ENCODE assay signal across 2 cellular contexts in genomic region chr11:76606102-76606793, GRCh38.
TF ChIP-seq lines count a peak whose summit lies in the region.

No MANE protein-coding gene starts in this region.

TF ChIP-seq in SK-N-SH, 30 proteins besides CTCF, POLR2A, EP300 and RAD21 (continued from another document):
- TF ChIP-seq REST (IDR thresholded peaks at IDR 0.05; ENCODE audit: low read depth, low read length) (no peak), RCOR1 (IDR thresholded peaks at IDR 0.05; ENCODE audit: low read length) (no peak)

TF ChIP-seq in SK-N-SH treated with all-trans-retinoic acid at 6 μM for 48 hours, 23 proteins besides CTCF, POLR2A, EP300 and RAD21 (continued from another document):
- TF ChIP-seq CREB5 (CRISPR knock-in tag; IDR thresholded peaks at IDR 0.05; ENCODE audit: low read depth): no peak
- no peak for TF ChIP-seq SNAI2 (CRISPR knock-in tag; IDR thresholded peaks at IDR 0.05)
- TF ChIP-seq CSDC2 (CRISPR knock-in tag; IDR thresholded peaks at IDR 0.05): no peak
- no peak for TF ChIP-seq BACH2 (CRISPR knock-in tag; IDR thresholded peaks at IDR 0.05; ENCODE audit: borderline replicate concordance)
- TF ChIP-seq ESRRG (CRISPR knock-in tag; IDR thresholded peaks at IDR 0.05): no peak
- TF ChIP-seq TOX (CRISPR knock-in tag; IDR thresholded peaks at IDR 0.05; ENCODE audit: borderline replicate concordance): no peak
- TF ChIP-seq PATZ1 (CRISPR knock-in tag; IDR thresholded peaks at IDR 0.05; ENCODE audit: borderline replicate concordance): no peak
- TF ChIP-seq RARB (CRISPR knock-in tag; IDR thresholded peaks at IDR 0.05): no peak
- TF ChIP-seq PPARA (CRISPR knock-in tag; IDR thresholded peaks at IDR 0.05; ENCODE audit: borderline replicate concordance): no peak
TF ChIP-seq in SK-N-SH treated with all-trans-retinoic acid at 6 μM for 48 hours: peak in this region for 0.
